Comparison of ENCODE assay signal across 17 cellular contexts in the genomic region with DNA sequence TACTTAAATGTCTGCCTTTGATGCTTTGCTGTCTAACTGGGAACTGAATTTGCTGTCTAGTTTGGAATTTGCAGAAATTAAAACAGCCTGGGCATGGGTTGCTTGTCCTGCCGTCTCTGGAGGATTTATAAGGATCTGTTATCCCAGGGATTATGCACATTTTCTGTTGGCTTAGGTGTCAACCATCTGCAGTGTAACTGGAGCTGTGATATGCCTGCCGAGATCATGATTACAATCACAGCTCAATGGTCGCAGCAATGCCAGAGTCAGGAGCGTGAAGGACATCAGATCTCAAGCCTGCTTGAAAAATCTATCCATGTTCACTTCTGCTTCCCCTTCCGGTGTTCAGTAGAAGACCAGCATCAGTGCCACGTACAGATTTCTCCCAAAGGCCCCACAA.
"Had no signal": no experiment of that assay in that cellular context is flagged by ENCODE, and none has a peak within 500 bp of the region (broad histone marks: within the 10 kb centered on the region; RNA-seq: fewer than 3 reads in every experiment).

No MANE protein-coding gene starts in this region.

- H3K9me3 ChIP-seq: neutrophil, stomach, thoracic aorta, transverse colon had no signal

- H3K27me3 Mint-ChIP-seq: naive thymus-derived CD4-positive, alpha-beta T cell had no signal

- H3K4me3 ChIP-seq: dorsolateral prefrontal cortex, heart left ventricle, stomach, thoracic aorta, transverse colon had no signal

- H3K27me3 ChIP-seq: dorsolateral prefrontal cortex, heart left ventricle, neutrophil, stomach, transverse colon had no signal

- DNase-seq: cortex of kidney; effector CD8-positive, alpha-beta T cell; heart left ventricle; hippocampal formation; mammary epithelial cell; naive thymus-derived CD4-positive, alpha-beta T cell; nephron progenitor cell; right cardiac atrium; small intestine; stimulated activated CD4-positive, alpha-beta T cell treated with anti-CD3 and anti-CD28 coated beads, Interleukin-12 subunit alpha, Interleukin-12 subunit beta, amount 100 ng/mL, for 4 hours; stimulated activated naive CD4-positive, alpha-beta T cell; stomach; transverse colon had no signal

- H3K27ac Mint-ChIP-seq: naive thymus-derived CD4-positive, alpha-beta T cell; nephron progenitor cell had no signal

- H3K4me1 Mint-ChIP-seq: naive thymus-derived CD4-positive, alpha-beta T cell; nephron progenitor cell had no signal

- ATAC-seq: heart left ventricle; left lobe of liver; naive thymus-derived CD4-positive, alpha-beta T cell; right cardiac atrium had no signal

- H3K27ac ChIP-seq: heart left ventricle, neutrophil, stomach, thoracic aorta, transverse colon had no signal

- H3K4me1 ChIP-seq: heart left ventricle, stomach, transverse colon had no signal

- H3K4me3 Mint-ChIP-seq: naive thymus-derived CD4-positive, alpha-beta T cell; nephron progenitor cell had no signal

- H3K36me3 ChIP-seq: heart left ventricle, neutrophil, stomach, thoracic aorta, transverse colon had no signal
